In genomic region chr9:37283730-37284235, GRCh38 we compare ENCODE assay signal across 10 cellular contexts.
DNase-seq lines count a peak whose midpoint lies in the region; ATAC-seq, FAIRE-seq and TF ChIP-seq lines count a peak whose summit lies in the region.
"Had no signal": no experiment of that assay in that cellular context is flagged by ENCODE, and none has a peak within 500 bp of the region (broad histone marks: within the 10 kb centered on the region; RNA-seq: fewer than 3 reads in every experiment).

No MANE protein-coding gene starts in this region.

- ATAC-seq in activated naive CD4-positive, alpha-beta T cell treated with anti-CD3 and anti-CD28 coated beads, Interleukin-2, amount 50 U/mL, for 72 hours, result peak; percentile 34 to 50
- ATAC-seq in esophagus mucosa, result no peak
- ATAC-seq: heart right ventricle had no signal

- H3K27me3 Mint-ChIP-seq in activated naive CD4-positive, alpha-beta T cell treated with anti-CD3 and anti-CD28 coated beads, Interleukin-2, amount 10 ng/mL, durations not matched to agents 7 days and 5 days, result no peaks in the 10 kb centered on the region

- no peak overlapping the region for H3K4me3 Mint-ChIP-seq in activated naive CD4-positive, alpha-beta T cell treated with anti-CD3 and anti-CD28 coated beads, Interleukin-2, amount 10 ng/mL, durations not matched to agents 7 days and 5 days

- H3K4me1 Mint-ChIP-seq in activated naive CD4-positive, alpha-beta T cell treated with anti-CD3 and anti-CD28 coated beads, Interleukin-2, amount 10 ng/mL, durations not matched to agents 7 days and 5 days, result peaks cover 5% of the 10 kb centered on the region

- CTCF ChIA-PET in activated naive CD4-positive, alpha-beta T cell treated with anti-CD3 and anti-CD28 coated beads, Interleukin-2, amount 10 ng/mL, durations not matched to agents 7 days and 5 days (lab: Charles Lee), result no interaction called here

- no peak for TF ChIP-seq CTCF in epithelial cell of esophagus (IDR thresholded peaks at IDR 0.05; ENCODE audit: insufficient read depth, low read depth, low read length, missing control alignments)

- H3K9me3 Mint-ChIP-seq in activated naive CD4-positive, alpha-beta T cell treated with anti-CD3 and anti-CD28 coated beads, Interleukin-2, amount 50 U/mL, for 72 hours, result peaks cover 0 to 3% of the 10 kb centered on the region in 2 donors
- peaks cover 2% of the 10 kb centered on the region for H3K9me3 Mint-ChIP-seq in activated naive CD4-positive, alpha-beta T cell treated with anti-CD3 and anti-CD28 coated beads, Interleukin-2, amount 10 ng/mL, durations not matched to agents 7 days and 5 days

- no peak for FAIRE-seq in frontal cortex (lab: Jason Lieb, UNC)

- no peak overlapping the region for H3K4me3 ChIP-seq in epithelial cell of esophagus (ENCODE audit: low read length)
- H3K4me3 ChIP-seq: heart right ventricle had no signal

- peaks cover 0 to 18% of the 10 kb centered on the region in 2 donors for H3K36me3 Mint-ChIP-seq in activated naive CD4-positive, alpha-beta T cell treated with anti-CD3 and anti-CD28 coated beads, Interleukin-2, amount 50 U/mL, for 72 hours
- H3K36me3 Mint-ChIP-seq in activated naive CD4-positive, alpha-beta T cell treated with anti-CD3 and anti-CD28 coated beads, Interleukin-2, amount 10 ng/mL, durations not matched to agents 7 days and 5 days, result peaks cover 12% of the 10 kb centered on the region

- peak overlapping the region; percentile 11 to 22 for H3K27ac Mint-ChIP-seq in activated naive CD4-positive, alpha-beta T cell treated with anti-CD3 and anti-CD28 coated beads, Interleukin-2, amount 50 U/mL, for 72 hours
- H3K27ac Mint-ChIP-seq in activated naive CD4-positive, alpha-beta T cell treated with anti-CD3 and anti-CD28 coated beads, Interleukin-2, amount 10 ng/mL, durations not matched to agents 7 days and 5 days, result no peak overlapping the region

- no peak for DNase-seq in activated naive CD4-positive, alpha-beta T cell treated with anti-CD3 and anti-CD28 coated beads, Interleukin-2, amount 50 U/mL, for 72 hours (ENCODE audit: low spot score in 2 of 2)
- no peak for DNase-seq in activated naive CD4-positive, alpha-beta T cell treated with anti-CD3 and anti-CD28 coated beads, Interleukin-2, amount 10 ng/mL, durations not matched to agents 7 days and 5 days
- DNase-seq in M059J (ENCODE audit: low read depth) (peak; percentile 69), epithelial cell of esophagus (ENCODE audit: low read depth) (peak; percentile 42), stromal cell of bone marrow (ENCODE audit: low read depth) (peak; percentile 55), frontal cortex (ENCODE audit: low spot score in 2 of 2) (no peak)
- DNase-seq in activated T-cell treated with anti-CD3 and anti-CD28 coated beads, Interleukin-2, amount 50 U/mL, for 48 hours, result no peak
- DNase-seq: DMS53, heart right ventricle had no signal

Comparison
In these comparisons a context has a peak if more than half of its experiments do, and no peak if none do; other contexts are left out.
1. DNase-seq: peak in M059J (single experiment), epithelial cell of esophagus (single experiment) and stromal cell of bone marrow (single experiment); none in activated naive CD4-positive, alpha-beta T cell treated with anti-CD3 and anti-CD28 coated beads, Interleukin-2, amount 50 U/mL, for 72 hours (0 of 2), activated naive CD4-positive, alpha-beta T cell treated with anti-CD3 and anti-CD28 coated beads, Interleukin-2, amount 10 ng/mL, durations not matched to agents 7 days and 5 days (single experiment), frontal cortex (0 of 2) and activated T-cell treated with anti-CD3 and anti-CD28 coated beads, Interleukin-2, amount 50 U/mL, for 48 hours (0 of 2).